14 cellular contexts compared by ENCODE assay signal in genomic region chr7:16062269-16062668, GRCh38.
DNase-seq lines count a peak whose midpoint lies in the region; ATAC-seq and TF ChIP-seq lines count a peak whose summit lies in the region.
"Had no signal": no experiment of that assay in that cellular context is flagged by ENCODE, and none has a peak within 500 bp of the region (broad histone marks: within the 10 kb centered on the region; RNA-seq: fewer than 3 reads in every experiment).

No MANE protein-coding gene starts in this region.

- no peak for ATAC-seq in HG03469 (IDR thresholded peaks at IDR 0.05; ENCODE audit: unreplicated experiment)
- ATAC-seq: body of pancreas had no signal

- H3K9me3 ChIP-seq in Loucy (ENCODE audit: insufficient read depth, low read depth, low read length) (no peaks in the 10 kb centered on the region), esophagus muscularis mucosa (no peaks in the 10 kb centered on the region), thyroid gland (no peaks in the 10 kb centered on the region), MG63 (no peaks in the 10 kb centered on the region)
- H3K9me3 ChIP-seq: body of pancreas had no signal

- peaks cover 26% of the 10 kb centered on the region for H3K4me1 ChIP-seq in Loucy (ENCODE audit: insufficient read depth, low read length, poor library complexity, severe bottlenecking)
- peaks cover 20 to 49% (median 36%) of the 10 kb centered on the region in 4 donors for H3K4me1 ChIP-seq in esophagus muscularis mucosa
- H3K4me1 ChIP-seq in thyroid gland = peaks cover 0 to 5% of the 10 kb centered on the region in 2 donors

- TF ChIP-seq POLR2A in esophagus muscularis mucosa (IDR thresholded peaks at IDR 0.05; ENCODE audit: low read depth) (no peak), thyroid gland (IDR thresholded peaks at IDR 0.05) (no peak)

- no peak overlapping the region for H3K9ac ChIP-seq in Loucy (ENCODE audit: low read depth, low read length, poor library complexity, severe bottlenecking)
- H3K9ac ChIP-seq: neural progenitor cell had no signal

- peak; percentile 31 for DNase-seq in AG20443 (ENCODE audit: low spot score)
- DNase-seq in esophagus muscularis mucosa (ENCODE audit: extremely low spot score) = no peak
- peak; percentile 81 for DNase-seq in myocyte (ENCODE audit: low read depth)
- DNase-seq in thyroid gland = no peak
- DNase-seq in MG63 = no peak
- DNase-seq in SIG-M5 (lab: John Stamatoyannopoulos, UW) = no peak
- DNase-seq: activated CD8-positive, alpha-beta memory T cell treated with anti-CD3 and anti-CD28 coated beads, Interleukin-2, amount 50 U/mL, for 48 hours; body of pancreas; CD4-positive, CD25-positive, alpha-beta regulatory T cell; Karpas-422; NCI-H510A treated with DMSO at 0.1 percent for 48 hours had no signal

- peak overlapping the region; percentile 36 for H3K4me2 ChIP-seq in Loucy (ENCODE audit: low read depth, low read length, poor library complexity, severe bottlenecking)
- H3K4me2 ChIP-seq: neural progenitor cell had no signal

- H3F3A ChIP-seq in Loucy (ENCODE audit: low read depth) = no peaks in the 10 kb centered on the region

- H3K27ac ChIP-seq in esophagus muscularis mucosa (replicated peaks in 1 of 4) (peak overlapping the region in 3 of 4 donors; percentile 16 to 35 (median 19)), thyroid gland (peak overlapping the region in 1 of 3 donors; percentile 59)
- H3K27ac ChIP-seq: body of pancreas, neural progenitor cell had no signal

- TF ChIP-seq EP300 in esophagus muscularis mucosa (IDR thresholded peaks at IDR 0.05) = no peak

- H3K36me3 ChIP-seq in Loucy (ENCODE audit: insufficient read depth, low read length) (no peaks in the 10 kb centered on the region), esophagus muscularis mucosa (no peaks in the 10 kb centered on the region), thyroid gland (no peaks in the 10 kb centered on the region), MG63 (no peaks in the 10 kb centered on the region)
- H3K36me3 ChIP-seq: neural progenitor cell had no signal

- intact Hi-C loops in esophagus muscularis mucosa (cut with DNase I) = no loop called here
- intact Hi-C loops in thyroid gland (cut with DNase I) = no loop called here

- H2AFZ ChIP-seq in Loucy (ENCODE audit: low read length) = no peak overlapping the region
- H2AFZ ChIP-seq: neural progenitor cell had no signal

- no peaks in the 10 kb centered on the region for H3K9me2 ChIP-seq in Loucy (replicated peaks; ENCODE audit: low read depth, low read length)

- H3K27me3 ChIP-seq in Loucy (ENCODE audit: insufficient read depth, low read length, poor library complexity, severe bottlenecking) (no peaks in the 10 kb centered on the region), esophagus muscularis mucosa (no peaks in the 10 kb centered on the region), thyroid gland (no peaks in the 10 kb centered on the region), MG63 (peaks cover 7% of the 10 kb centered on the region)
- H3K27me3 ChIP-seq: body of pancreas, neural progenitor cell had no signal

- H4K20me1 ChIP-seq in Loucy (ENCODE audit: insufficient read depth, low read length, poor library complexity, severe bottlenecking) = no peaks in the 10 kb centered on the region

- no peaks in the 10 kb centered on the region for H3K79me2 ChIP-seq in Loucy (ENCODE audit: insufficient read depth, low read length)

- TF ChIP-seq CTCF in Loucy (conservative IDR thresholded peaks at IDR 0.05; ENCODE audit: low read length) (no peak), esophagus muscularis mucosa (IDR thresholded peaks at IDR 0.05) (no peak), thyroid gland (IDR thresholded peaks at IDR 0.05) (no peak)

- H3K4me3 ChIP-seq in Loucy (ENCODE audit: low read length, poor library complexity, severe bottlenecking) (peak overlapping the region; percentile 3), esophagus muscularis mucosa (no peak overlapping the region), thyroid gland (replicated peaks in 1 of 3) (no peak overlapping the region), MG63 (no peak overlapping the region)
- H3K4me3 ChIP-seq: body of pancreas, neural progenitor cell had no signal

- 7% methylated on average over 1 of the region's 1 CpG for WGBS in esophagus muscularis mucosa
- WGBS in thyroid gland, 2 donors = 44 to 47% methylated on average over 1 of the region's 1 CpG

Comparison
In these comparisons a context has a peak if more than half of its experiments do, and no peak if none do; other contexts are left out.
1. DNase-seq: peak in AG20443 (single experiment) and myocyte (single experiment); none in esophagus muscularis mucosa (single experiment), thyroid gland (0 of 2), MG63 (single experiment) and SIG-M5 (single experiment).